ENCODE assay signal across 1 cellular context in genomic region chr1:23357112-23357908, GRCh38.
TF ChIP-seq lines count a peak whose summit lies in the region.

No MANE protein-coding gene starts in this region.

TF ChIP-seq in neural cell, 6 proteins besides CTCF, POLR2A, EP300 and RAD21 (continued from another document):
- TF ChIP-seq REST (IDR thresholded peaks at IDR 0.05; ENCODE audit: borderline replicate concordance) (no peak), EZH2 (IDR thresholded peaks at IDR 0.05; ENCODE audit: borderline replicate concordance, insufficient read depth, low read length, poor library complexity, severe bottlenecking) (no peak), MXI1 (conservative IDR thresholded peaks at IDR 0.05; ENCODE audit: poor library complexity, severe bottlenecking) (no peak)
